29 cellular contexts compared by ENCODE assay signal in genomic region chr5:175894805-175895204, GRCh38. TPM values are rescaled to one million over a fixed set of nuclear protein-coding genes. Genes with fewer than 3 reads are reported as not detected.
A peak's percentile ranks its signal among the peaks of the same experiment; 100 is the strongest.
DNase-seq lines count a peak whose midpoint lies in the region; ATAC-seq and TF ChIP-seq lines count a peak whose summit lies in the region.
"Had no signal": no experiment of that assay in that cellular context is flagged by ENCODE, and none has a peak within 500 bp of the region (broad histone marks: within the 10 kb centered on the region; RNA-seq: fewer than 3 reads in every experiment).

No MANE protein-coding gene starts in this region.

- H3K27ac ChIP-seq in vagina: no peak overlapping the region
- H3K27ac ChIP-seq: coronary artery, esophagus squamous epithelium, gastroesophageal sphincter, thoracic aorta, uterus had no signal

- H3K27ac Mint-ChIP-seq in T-helper 17 cell: peak overlapping the region; percentile 88
- peak overlapping the region; percentile 1 for H3K27ac Mint-ChIP-seq in stimulated activated memory B cell treated with anti-CD40 and anti-IgM and Interleukin-4, amounts not matched to agents 10 μg/mL and 1 μg/mL and 100 μg/mL, for 72 hours
- H3K27ac Mint-ChIP-seq in activated T-helper 2 cell treated with anti-CD3 and anti-CD28 coated beads, Interferon-gamma antibody, Interleukin-2, Interleukin-4, amounts not matched to agents 10 μg/mL and 5 μg/mL and 100 μg/mL, durations not matched to agents 14 hours and 24 hours and 36 hours: no peak overlapping the region
- H3K27ac Mint-ChIP-seq: activated naive CD8-positive, alpha-beta T cell had no signal

- H3K9me3 Mint-ChIP-seq in stimulated activated memory B cell treated with anti-CD40 and anti-IgM and Interleukin-4, amounts not matched to agents 10 μg/mL and 1 μg/mL and 100 μg/mL, for 72 hours: peaks cover under 1% of the 10 kb centered on the region
- H3K9me3 Mint-ChIP-seq in activated T-helper 2 cell treated with anti-CD3 and anti-CD28 coated beads, Interferon-gamma antibody, Interleukin-2, Interleukin-4, amounts not matched to agents 10 μg/mL and 5 μg/mL and 100 μg/mL, durations not matched to agents 14 hours and 24 hours and 36 hours: no peaks in the 10 kb centered on the region
- H3K9me3 Mint-ChIP-seq: activated T-helper 17 cell treated with anti-CD3 and anti-CD28 coated beads, Interleukin-2, amount 50 U/mL, for 72 hours; immature natural killer cell had no signal

- DNase-seq in NCI-H82 (lab: John Stamatoyannopoulos, UW) (peak; percentile 36), NCI-H82 treated with DMSO at 0.1 percent for 48 hours (lab: John Stamatoyannopoulos, UW; ENCODE audit: unreplicated experiment) (no peak), NCI-H1092 (lab: John Stamatoyannopoulos, UW) (peak; percentile 39), T-helper 17 cell (no peak), vagina (ENCODE audit: extremely low spot score in 2 of 2) (no peak)
- no peak for DNase-seq in activated T-helper 2 cell treated with anti-CD3 and anti-CD28 coated beads, Interferon-gamma antibody, Interleukin-2, Interleukin-4, amounts not matched to agents 10 μg/mL and 5 μg/mL and 100 μg/mL, durations not matched to agents 14 hours and 24 hours and 36 hours (ENCODE audit: low spot score)
- DNase-seq: activated CD4-positive, alpha-beta T cell treated with anti-CD3 and anti-CD28 coated beads, Interleukin-2, amount 50 U/mL, for 48 hours; activated CD8-positive, alpha-beta memory T cell treated with anti-CD3 and anti-CD28 coated beads, Interleukin-2, amount 50 U/mL, for 48 hours; anterior cingulate cortex; esophagus squamous epithelium; hypothalamus; IMR-90; left colon; NCI-H1105; NCI-H524 treated with DMSO at 0.1 percent for 48 hours; nucleus accumbens; RPMI8226; stimulated activated naive CD8-positive, alpha-beta T cell treated with anti-CD3 and anti-CD28 coated beads, Interleukin-15, Interleukin-2, amounts not matched to agents 100 U/mL and 50 U/mL, for 24 hours; uterus had no signal

- H3K27me3 ChIP-seq in vagina: no peaks in the 10 kb centered on the region
- H3K27me3 ChIP-seq: uterus had no signal

- ATAC-seq in T-helper 17 cell (no peak), HG03196 (IDR thresholded peaks at IDR 0.05; ENCODE audit: unreplicated experiment) (no peak)
- ATAC-seq in stimulated activated memory B cell treated with anti-CD40 and anti-IgM and Interleukin-4, amounts not matched to agents 10 μg/mL and 1 μg/mL and 100 μg/mL, for 72 hours: no peak
- ATAC-seq: A549, gastroesophageal sphincter, left colon had no signal

- TF ChIP-seq CTCF in vagina (IDR thresholded peaks at IDR 0.05): no peak

- no peak overlapping the region for H3K4me3 Mint-ChIP-seq in T-helper 17 cell
- H3K4me3 Mint-ChIP-seq in stimulated activated memory B cell treated with anti-CD40 and anti-IgM and Interleukin-4, amounts not matched to agents 10 μg/mL and 1 μg/mL and 100 μg/mL, for 72 hours: no peak overlapping the region
- H3K4me3 Mint-ChIP-seq in activated T-helper 2 cell treated with anti-CD3 and anti-CD28 coated beads, Interferon-gamma antibody, Interleukin-2, Interleukin-4, amounts not matched to agents 10 μg/mL and 5 μg/mL and 100 μg/mL, durations not matched to agents 14 hours and 24 hours and 36 hours (ENCODE audit: low read depth): no peak overlapping the region
- H3K4me3 Mint-ChIP-seq: activated naive CD8-positive, alpha-beta T cell had no signal

- H3K27me3 Mint-ChIP-seq in T-helper 17 cell: no peaks in the 10 kb centered on the region
- peaks cover 47% of the 10 kb centered on the region for H3K27me3 Mint-ChIP-seq in stimulated activated memory B cell treated with anti-CD40 and anti-IgM and Interleukin-4, amounts not matched to agents 10 μg/mL and 1 μg/mL and 100 μg/mL, for 72 hours
- peaks cover 45% of the 10 kb centered on the region for H3K27me3 Mint-ChIP-seq in activated T-helper 2 cell treated with anti-CD3 and anti-CD28 coated beads, Interferon-gamma antibody, Interleukin-2, Interleukin-4, amounts not matched to agents 10 μg/mL and 5 μg/mL and 100 μg/mL, durations not matched to agents 14 hours and 24 hours and 36 hours (ENCODE audit: low read depth)
- H3K27me3 Mint-ChIP-seq: activated naive CD8-positive, alpha-beta T cell; activated T-helper 17 cell treated with anti-CD3 and anti-CD28 coated beads, Interleukin-2, amount 50 U/mL, for 72 hours had no signal

- no peaks in the 10 kb centered on the region for H3K9me3 ChIP-seq in T-helper 17 cell (ENCODE audit: control insufficient read depth, low read length, poor library complexity, severe bottlenecking)
- H3K9me3 ChIP-seq in vagina: no peaks in the 10 kb centered on the region
- H3K9me3 ChIP-seq: A549, esophagus squamous epithelium, thoracic aorta, uterus had no signal

- H3K36me3 Mint-ChIP-seq in T-helper 17 cell (ENCODE audit: low read depth): no peaks in the 10 kb centered on the region
- H3K36me3 Mint-ChIP-seq in stimulated activated memory B cell treated with anti-CD40 and anti-IgM and Interleukin-4, amounts not matched to agents 10 μg/mL and 1 μg/mL and 100 μg/mL, for 72 hours: no peaks in the 10 kb centered on the region
- no peaks in the 10 kb centered on the region for H3K36me3 Mint-ChIP-seq in activated T-helper 2 cell treated with anti-CD3 and anti-CD28 coated beads, Interferon-gamma antibody, Interleukin-2, Interleukin-4, amounts not matched to agents 10 μg/mL and 5 μg/mL and 100 μg/mL, durations not matched to agents 14 hours and 24 hours and 36 hours (ENCODE audit: low read depth)

- no peaks in the 10 kb centered on the region for H3K4me1 ChIP-seq in vagina
- H3K4me1 ChIP-seq: uterus had no signal

- intact Hi-C loops in activated T-helper 2 cell treated with anti-CD3 and anti-CD28 coated beads, Interferon-gamma antibody, Interleukin-2, Interleukin-4, amounts not matched to agents 10 μg/mL and 5 μg/mL and 100 μg/mL, durations not matched to agents 14 hours and 24 hours and 36 hours (cut with micrococcal nuclease): loop anchor here (5.0 kb wide), 1 partner anchor 168 kb away; no protein-coding TSS in a partner anchor
- intact Hi-C loops in vagina (cut with DNase I): no loop called here

- H3K4me1 Mint-ChIP-seq in T-helper 17 cell: peaks cover 26% of the 10 kb centered on the region
- peaks cover 34% of the 10 kb centered on the region for H3K4me1 Mint-ChIP-seq in stimulated activated memory B cell treated with anti-CD40 and anti-IgM and Interleukin-4, amounts not matched to agents 10 μg/mL and 1 μg/mL and 100 μg/mL, for 72 hours
- H3K4me1 Mint-ChIP-seq in activated T-helper 2 cell treated with anti-CD3 and anti-CD28 coated beads, Interferon-gamma antibody, Interleukin-2, Interleukin-4, amounts not matched to agents 10 μg/mL and 5 μg/mL and 100 μg/mL, durations not matched to agents 14 hours and 24 hours and 36 hours (ENCODE audit: low read depth): peaks cover 24% of the 10 kb centered on the region

- no peak overlapping the region for H3K4me3 ChIP-seq in vagina
- H3K4me3 ChIP-seq: A549, coronary artery, esophagus squamous epithelium, gastroesophageal sphincter, thoracic aorta, uterus had no signal

- H3K36me3 ChIP-seq in vagina: no peaks in the 10 kb centered on the region
- H3K36me3 ChIP-seq: esophagus squamous epithelium, gastroesophageal sphincter, thoracic aorta, uterus had no signal

- TF ChIP-seq POLR2A in vagina (IDR thresholded peaks at IDR 0.05): no peak

RNA-seq across cellular contexts. Expression of gene CPLX2, which starts 23.4 kb away (rescaled TPM):
- total RNA-seq in T-helper 17 cell: not detected
- not detected in 2 replicates for total RNA-seq in activated T-helper 2 cell treated with anti-CD3 and anti-CD28 coated beads, Interferon-gamma antibody, Interleukin-2, Interleukin-4, amounts not matched to agents 10 μg/mL and 5 μg/mL and 100 μg/mL, durations not matched to agents 14 hours and 24 hours and 36 hours
- 1.2 TPM for total RNA-seq in vagina
- total RNA-seq: activated T-helper 17 cell treated with anti-CD3 and anti-CD28 coated beads, Interleukin-2, amount 50 U/mL, for 72 hours; IMR-90; pulmonary artery endothelial cell; thoracic aorta had no signal

Comparison
In these comparisons a context has a peak if more than half of its experiments do, and no peak if none do; other contexts are left out.
1. DNase-seq: peak in NCI-H82 (single experiment) and NCI-H1092 (single experiment); none in NCI-H82 treated with DMSO at 0.1 percent for 48 hours (single experiment), T-helper 17 cell (0 of 3), activated T-helper 2 cell treated with anti-CD3 and anti-CD28 coated beads, Interferon-gamma antibody, Interleukin-2, Interleukin-4, amounts not matched to agents 10 μg/mL and 5 μg/mL and 100 μg/mL, durations not matched to agents 14 hours and 24 hours and 36 hours (single experiment) and vagina (0 of 2).